28 cellular contexts compared by ENCODE assay signal in the genomic region with DNA sequence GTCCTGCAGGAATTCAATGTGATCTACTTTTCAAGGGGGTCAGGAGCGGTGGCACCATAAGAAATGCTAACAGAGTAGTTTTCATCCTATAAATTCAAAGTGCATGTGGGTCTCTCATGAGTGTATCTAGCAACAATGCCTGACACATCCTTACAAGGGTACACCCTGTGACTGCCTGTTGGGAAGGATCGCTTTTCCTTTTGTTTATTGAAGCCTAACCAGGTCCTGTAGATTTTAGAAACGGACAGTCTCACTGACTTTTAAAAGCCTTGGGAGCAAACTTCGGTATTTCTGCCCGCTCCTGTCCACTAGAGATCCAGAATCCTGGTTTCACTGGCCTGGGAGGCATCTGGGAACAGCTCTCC.
A peak's percentile ranks its signal among the peaks of the same experiment; 100 is the strongest.
DNase-seq lines count a peak whose midpoint lies in the region; ATAC-seq, FAIRE-seq and TF ChIP-seq lines count a peak whose summit lies in the region.
"Had no signal": no experiment of that assay in that cellular context is flagged by ENCODE, and none has a peak within 500 bp of the region (broad histone marks: within the 10 kb centered on the region; RNA-seq: fewer than 3 reads in every experiment).

No MANE protein-coding gene starts in this region.

- no peaks in the 10 kb centered on the region for H3K9me1 ChIP-seq in keratinocyte (ENCODE audit: control insufficient read depth, extremely low read depth, insufficient read depth, low read length)

- peaks cover 0 to 12% of the 10 kb centered on the region in 2 experiments; a peak in 1 of 3 replicates for H3K36me3 ChIP-seq in HEK293 (ENCODE audit: control insufficient read depth in 2 of 2, insufficient read depth in 1 of 2, low read length in 2 of 2)
- peaks cover 59 to 90% of the 10 kb centered on the region in 2 experiments for H3K36me3 ChIP-seq in keratinocyte (ENCODE audit: control insufficient read depth in 2 of 2, extremely low read depth in 1 of 2, insufficient read depth in 2 of 2, low read length in 2 of 2)
- H3K36me3 ChIP-seq in thoracic aorta: peaks cover 77% of the 10 kb centered on the region

- ATAC-seq in thoracic aorta (ENCODE audit: insufficient number of reproducible peaks, low FRiP score, low read depth) (no peak), HG03159 (IDR thresholded peaks at IDR 0.05; ENCODE audit: unreplicated experiment) (no peak)
- ATAC-seq: activated CD8-positive, alpha-beta T cell treated with anti-CD3 and anti-CD28 coated beads for 36 hours; gastrocnemius medialis; K562; naive thymus-derived CD8-positive, alpha-beta T cell had no signal

- H3K27ac ChIP-seq in HEK293 (ENCODE audit: extremely low read depth, low read depth, low read length) (no peak overlapping the region), angular gyrus (ENCODE audit: low read depth, low read length) (peak overlapping the region; percentile 10), keratinocyte (ENCODE audit: control insufficient read depth, insufficient read depth, low read length) (peak overlapping the region; percentile 60), thoracic aorta (peak overlapping the region; percentile 51 to 95)
- H3K27ac ChIP-seq: esophagus squamous epithelium, gastrocnemius medialis, left ventricle myocardium inferior, skin epidermis had no signal

- H4K20me1 ChIP-seq in keratinocyte (ENCODE audit: control insufficient read depth, extremely low read depth, insufficient read depth, low read length): no peaks in the 10 kb centered on the region

- peaks cover 6% of the 10 kb centered on the region for H3K79me2 ChIP-seq in keratinocyte (ENCODE audit: control insufficient read depth, insufficient read depth, low read length)

- TF ChIP-seq CTCF in HEK293 (tag by site-specific recombination; IDR thresholded peaks at IDR 0.05): no peak
- TF ChIP-seq CTCF in keratinocyte (optimal IDR thresholded peaks at IDR 0.05 in 1 of 3, IDR thresholded peaks at IDR 0.05 in 1 of 3, conservative IDR thresholded peaks at IDR 0.05 in 1 of 3; ENCODE audit: extremely low read depth in 1 of 3, insufficient read depth in 2 of 3, low read length in 3 of 3): no peak
- TF ChIP-seq CTCF in thoracic aorta (IDR thresholded peaks at IDR 0.05): no peak

- CTCF ChIA-PET in HEK293 (lab: Yijun Ruan, JAX): interaction anchor here (0.7 to 0.9 kb wide), 4 partner anchors 11 to 374 kb away, joined by 3 read pairs; no protein-coding TSS in a partner anchor

- no peak overlapping the region for H3K4me2 ChIP-seq in keratinocyte (ENCODE audit: control insufficient read depth, extremely low read depth, insufficient read depth, low read depth, low read length)

- POLR2A ChIA-PET in HEK293 (lab: Yijun Ruan, JAX): no interaction called here

- dilution Hi-C loops in keratinocyte (cut with MboI; ENCODE audit: extremely low pct_ligation_motif_present, low sequenced_read_pairs): no loop called here

- H3K4me3 ChIP-seq in HEK293 (ENCODE audit: low read depth, low read length) (no peak overlapping the region), keratinocyte (ENCODE audit: control insufficient read depth in 2 of 3, extremely low read depth in 1 of 3, insufficient read depth in 2 of 3, low read depth in 1 of 3, low read length in 3 of 3) (no peak overlapping the region), thoracic aorta (no peak overlapping the region)
- H3K4me3 ChIP-seq: esophagus squamous epithelium, gastrocnemius medialis, K562, left ventricle myocardium inferior, skin epidermis, upper lobe of left lung had no signal

- DNase-seq in keratinocyte (ENCODE audit: low read depth, low spot score) (no peak), thoracic aorta (ENCODE audit: low spot score) (no peak), frontal cortex (ENCODE audit: low spot score in 2 of 2) (no peak), NCI-H1417 treated with DMSO at 0.1 percent for 48 hours (lab: John Stamatoyannopoulos, UW) (no peak)
- DNase-seq: activated CD4-positive, CD25-positive, alpha-beta regulatory T cell treated with anti-CD3 and anti-CD28 coated beads, Interleukin-2, amount 50 U/mL, for 72 hours; activated CD8-positive, alpha-beta T cell treated with anti-CD3 and anti-CD28 coated beads for 36 hours; activated effector memory CD4-positive, alpha-beta T cell treated with anti-CD3 and anti-CD28 coated beads, Interleukin-2, amount 50 U/mL, for 16 hours; activated naive CD8-positive, alpha-beta T cell treated with anti-CD3 and anti-CD28 coated beads for 36 hours; Calu3; cortex of kidney; DMS79 treated with DMSO at 0.1 percent for 48 hours; endodermal cell; esophagus squamous epithelium; gastrocnemius medialis; hippocampal formation; left ventricle myocardium inferior; naive thymus-derived CD8-positive, alpha-beta T cell; NCI-H2081 treated with DMSO at 0.1 percent for 48 hours; NCI-H226; occipital lobe; upper lobe of left lung had no signal

- no peak overlapping the region for H2AFZ ChIP-seq in keratinocyte (ENCODE audit: control insufficient read depth, low read length)

- H3K4me1 ChIP-seq in HEK293 (ENCODE audit: control insufficient read depth, insufficient read depth, low read length) (no peaks in the 10 kb centered on the region), keratinocyte (ENCODE audit: control insufficient read depth, extremely low read depth, insufficient read depth, low read length) (peaks cover 21% of the 10 kb centered on the region), thoracic aorta (ENCODE audit: control insufficient read depth in 1 of 2, low read depth in 2 of 2) (peaks cover 7 to 70% of the 10 kb centered on the region in 2 donors)
- H3K4me1 ChIP-seq: gastrocnemius medialis had no signal

- no peak for FAIRE-seq in keratinocyte (lab: Jason Lieb, UNC)
- FAIRE-seq in frontal cortex (lab: Jason Lieb, UNC): no peak
- FAIRE-seq: GM19239, H54, K562 had no signal

- H3K9me3 ChIP-seq in HEK293 (ENCODE audit: control insufficient read depth, insufficient read depth, low read depth, low read length) (no peaks in the 10 kb centered on the region), keratinocyte (ENCODE audit: control insufficient read depth, low read depth, low read length) (no peaks in the 10 kb centered on the region), thoracic aorta (no peaks in the 10 kb centered on the region)
- H3K9me3 ChIP-seq: esophagus squamous epithelium, gastrocnemius medialis, left ventricle myocardium inferior, upper lobe of left lung had no signal

- no peak overlapping the region for H3K9ac ChIP-seq in keratinocyte (ENCODE audit: control insufficient read depth, extremely low read depth, insufficient read depth, low read length)

- H3K27me3 ChIP-seq in keratinocyte (ENCODE audit: control insufficient read depth, extremely low read depth, insufficient read depth, low read length) (no peaks in the 10 kb centered on the region), thoracic aorta (replicated peaks; ENCODE audit: insufficient read depth) (no peaks in the 10 kb centered on the region)
- H3K27me3 ChIP-seq: esophagus squamous epithelium, gastrocnemius medialis, upper lobe of left lung had no signal

TF ChIP-seq in HEK293, 187 proteins besides CTCF, POLR2A, EP300 and RAD21:
- TF ChIP-seq ZNF335 (tag by site-specific recombination; conservative IDR thresholded peaks at IDR 0.05) (peak; percentile 44; the same call in 1 of the 2 replicates), ZNF37A (tag by site-specific recombination; IDR thresholded peaks at IDR 0.05) (no peak)
